ENCODE assay signal across 26 cellular contexts in genomic region chr2:120748741-120749140, GRCh38. TPM values are rescaled to one million over a fixed set of nuclear protein-coding genes. Genes with fewer than 3 reads are reported as not detected.
"Had no signal": no experiment of that assay in that cellular context is flagged by ENCODE, and none has a peak within 500 bp of the region (broad histone marks: within the 10 kb centered on the region; RNA-seq: fewer than 3 reads in every experiment).

No MANE protein-coding gene starts in this region.

- H3K27ac Mint-ChIP-seq: activated CD4-positive, alpha-beta memory T cell treated with anti-CD3 and anti-CD28 coated beads, Interleukin-2, amount 10 ng/mL, durations not matched to agents 7 days and 5 days; activated CD4-positive, alpha-beta T cell treated with anti-CD3 and anti-CD28 coated beads, Interleukin-2, amount 10 ng/mL, durations not matched to agents 7 days and 5 days; activated naive CD4-positive, alpha-beta T cell treated with anti-CD3 and anti-CD28 coated beads, Interleukin-2, amount 50 U/mL, for 72 hours; activated T-cell treated with anti-CD3 and anti-CD28 coated beads, Interleukin-2, amount 50 U/mL, for 72 hours had no signal

- H3K36me3 ChIP-seq: gastrocnemius medialis, right atrium auricular region, transverse colon, uterus had no signal

- H3K4me1 ChIP-seq: gastrocnemius medialis, right atrium auricular region, transverse colon, uterus had no signal

- H3K36me3 Mint-ChIP-seq: activated naive CD4-positive, alpha-beta T cell treated with anti-CD3 and anti-CD28 coated beads, Interleukin-2, amount 50 U/mL, for 72 hours; WTC11 had no signal

- H3K27me3 ChIP-seq: right atrium auricular region, uterus had no signal

- H3K9me3 ChIP-seq: gastrocnemius medialis, right atrium auricular region, transverse colon, uterus had no signal

- H3K27ac ChIP-seq: epithelial cell of prostate, right atrium auricular region, transverse colon, uterus had no signal

- H3K4me1 Mint-ChIP-seq: activated CD4-positive, alpha-beta memory T cell treated with anti-CD3 and anti-CD28 coated beads, Interleukin-2, amount 10 ng/mL, durations not matched to agents 7 days and 5 days; activated CD4-positive, alpha-beta T cell treated with anti-CD3 and anti-CD28 coated beads, Interleukin-2, amount 10 ng/mL, durations not matched to agents 7 days and 5 days; central memory CD8-positive, alpha-beta T cell had no signal

- ATAC-seq: activated naive CD4-positive, alpha-beta T cell treated with anti-CD3 and anti-CD28 coated beads, Interleukin-2, amount 50 U/mL, for 72 hours; activated T-cell treated with anti-CD3 and anti-CD28 coated beads, Interleukin-2, amount 50 U/mL, for 72 hours; WTC11 had no signal

- DNase-seq: activated CD4-positive, alpha-beta T cell treated with anti-CD3 and anti-CD28 coated beads for 1 hour; activated CD4-positive, alpha-beta T cell treated with anti-CD3 and anti-CD28 coated beads, Interleukin-2, amount 10 ng/mL, durations not matched to agents 7 days and 5 days; activated naive CD4-positive, alpha-beta T cell; activated T-cell treated with anti-CD3 and anti-CD28 coated beads, Interleukin-2, amount 50 U/mL, for 72 hours; dermis blood vessel endothelial cell; effector CD4-positive, alpha-beta T cell; gastrocnemius medialis; hippocampal formation; left cardiac atrium; left ventricle myocardium superior; occipital lobe; stimulated activated CD4-positive, alpha-beta T cell treated with anti-CD3 and anti-CD28 coated beads, Interleukin-15, amount 100 ng/mL, for 24 hours; stimulated activated CD4-positive, alpha-beta T cell treated with anti-CD3 and anti-CD28 coated beads, Interleukin-2, amount 100 ng/mL, for 24 hours; stimulated activated naive CD4-positive, alpha-beta T cell treated with Interleukin-2 at 50 U/mL for 16 hours; T-helper 2 cell; transverse colon; uterus had no signal

- H3K9me3 Mint-ChIP-seq: activated CD4-positive, alpha-beta memory T cell treated with anti-CD3 and anti-CD28 coated beads, Interleukin-2, amount 10 ng/mL, durations not matched to agents 7 days and 5 days; activated CD4-positive, alpha-beta T cell treated with anti-CD3 and anti-CD28 coated beads, Interleukin-2, amount 10 ng/mL, durations not matched to agents 7 days and 5 days; activated naive CD4-positive, alpha-beta T cell treated with anti-CD3 and anti-CD28 coated beads, Interleukin-2, amount 50 U/mL, for 72 hours; activated T-cell treated with anti-CD3 and anti-CD28 coated beads, Interleukin-2, amount 50 U/mL, for 72 hours; central memory CD8-positive, alpha-beta T cell; nephron; WTC11 had no signal

- H3K4me3 ChIP-seq: gastrocnemius medialis, right atrium auricular region, transverse colon, uterus had no signal

- H3K4me3 Mint-ChIP-seq: activated CD4-positive, alpha-beta memory T cell treated with anti-CD3 and anti-CD28 coated beads, Interleukin-2, amount 10 ng/mL, durations not matched to agents 7 days and 5 days; activated CD4-positive, alpha-beta T cell treated with anti-CD3 and anti-CD28 coated beads, Interleukin-2, amount 10 ng/mL, durations not matched to agents 7 days and 5 days; activated T-cell treated with anti-CD3 and anti-CD28 coated beads, Interleukin-2, amount 50 U/mL, for 72 hours; central memory CD8-positive, alpha-beta T cell; nephron; WTC11 had no signal

RNA-seq across cellular contexts. Expression of gene GLI2, which starts 13.1 kb away (rescaled TPM):
- total RNA-seq: activated naive CD4-positive, alpha-beta T cell treated with anti-CD3 and anti-CD28 coated beads, Interleukin-2, amount 50 U/mL, for 72 hours; activated T-cell treated with anti-CD3 and anti-CD28 coated beads, Interleukin-2, amount 50 U/mL, for 72 hours; lung microvascular endothelial cell; pulmonary artery endothelial cell had no signal
